ENCODE assay signal across 19 cellular contexts in the genomic region with DNA sequence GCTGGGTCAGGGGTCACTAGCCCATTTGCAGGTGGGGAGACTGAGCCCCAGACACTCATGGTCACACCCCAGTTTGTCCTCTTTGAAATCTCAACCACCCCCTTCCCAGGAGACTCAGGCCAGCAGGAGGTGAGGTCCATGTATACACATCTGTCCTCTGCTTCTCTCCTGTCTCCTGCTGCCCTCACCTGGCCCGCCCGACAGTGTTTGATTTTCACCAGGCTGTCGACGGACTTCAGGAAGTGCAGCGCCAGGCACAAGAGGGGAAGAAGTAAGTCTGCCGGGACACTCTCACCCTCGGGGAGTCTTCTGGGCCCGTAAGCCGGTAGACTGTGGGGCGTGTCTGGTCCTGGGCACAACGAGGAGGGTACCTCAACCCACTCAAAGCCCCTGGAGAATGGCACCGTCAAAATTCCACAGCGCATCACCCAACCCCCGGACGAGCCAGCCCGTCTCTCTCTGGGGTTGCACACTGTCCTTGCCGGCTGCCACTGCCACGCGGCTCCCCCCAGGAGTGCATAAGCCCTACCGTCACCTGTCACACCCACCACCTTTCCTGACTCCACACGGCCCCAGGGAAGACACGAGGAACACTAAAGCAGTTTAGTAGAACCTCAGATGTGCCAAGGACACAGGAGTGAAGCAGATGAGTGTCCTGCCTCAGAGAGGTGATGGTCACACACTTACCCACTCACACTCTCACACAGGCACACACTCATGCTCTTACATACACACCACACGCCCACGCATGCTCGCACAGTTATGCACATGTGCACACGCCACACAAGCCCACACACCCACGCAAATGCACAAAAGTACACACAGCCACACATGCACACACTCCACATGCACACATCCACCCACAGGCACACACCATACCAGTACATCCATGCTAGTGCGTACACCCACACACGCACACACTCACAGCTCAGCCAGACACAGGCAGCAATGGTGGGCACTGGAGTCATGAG. TPM values are rescaled to one million over a fixed set of nuclear protein-coding genes. Genes with fewer than 3 reads are reported as not detected.
DNase-seq lines count a peak whose midpoint lies in the region; ATAC-seq, FAIRE-seq and TF ChIP-seq lines count a peak whose summit lies in the region.
"Had no signal": no experiment of that assay in that cellular context is flagged by ENCODE, and none has a peak within 500 bp of the region (broad histone marks: within the 10 kb centered on the region; RNA-seq: fewer than 3 reads in every experiment).

No MANE protein-coding gene starts in this region.

- no peak overlapping the region for H3K27ac Mint-ChIP-seq in activated T-helper 17 cell treated with anti-CD3 and anti-CD28 coated beads, Interleukin-2, amount 50 U/mL, for 72 hours
- H3K27ac Mint-ChIP-seq: HFFc6 had no signal

- FAIRE-seq in HTR-8/SVneo (lab: Jason Lieb, UNC), result peak; percentile 63
- FAIRE-seq: G401.6 had no signal

- peak; percentile 24 for ATAC-seq in activated T-helper 17 cell treated with anti-CD3 and anti-CD28 coated beads, Interleukin-2, amount 50 U/mL, for 72 hours (replicated peaks)
- ATAC-seq in mucosa of descending colon, result peak; percentile 59

- TF ChIP-seq POLR2A in erythroblast (IDR thresholded peaks at IDR 0.05; ENCODE audit: low read length) (no peak), lower leg skin (IDR thresholded peaks at IDR 0.05) (no peak)

- H3K4me1 ChIP-seq in mucosa of descending colon (ENCODE audit: low read depth), result no peaks in the 10 kb centered on the region

- H3K27me3 Mint-ChIP-seq in activated T-helper 17 cell treated with anti-CD3 and anti-CD28 coated beads, Interleukin-2, amount 50 U/mL, for 72 hours, result no peaks in the 10 kb centered on the region

- H3K36me3 ChIP-seq in mucosa of descending colon (ENCODE audit: low read depth), result no peaks in the 10 kb centered on the region

- no peak overlapping the region for H3K4me3 Mint-ChIP-seq in activated T-helper 17 cell treated with anti-CD3 and anti-CD28 coated beads, Interleukin-2, amount 50 U/mL, for 72 hours
- H3K4me3 Mint-ChIP-seq: HFFc6 had no signal

- H3K4me3 ChIP-seq in mucosa of descending colon (no peak overlapping the region), lower leg skin (ENCODE audit: low read depth, poor library complexity, severe bottlenecking) (no peak overlapping the region)
- H3K4me3 ChIP-seq: GM23248, SK-N-MC had no signal

- no peaks in the 10 kb centered on the region for H3K4me1 Mint-ChIP-seq in activated T-helper 17 cell treated with anti-CD3 and anti-CD28 coated beads, Interleukin-2, amount 50 U/mL, for 72 hours

- no peaks in the 10 kb centered on the region for H3K9me3 ChIP-seq in mucosa of descending colon

- H3K9me3 Mint-ChIP-seq in activated T-helper 17 cell treated with anti-CD3 and anti-CD28 coated beads, Interleukin-2, amount 50 U/mL, for 72 hours, result no peaks in the 10 kb centered on the region
- H3K9me3 Mint-ChIP-seq: HFFc6 had no signal

- 88 to 89% methylated on average over 29 of the region's 29 CpGs for WGBS in lower leg skin, 2 donors

- DNase-seq in COLO668 (lab: John Stamatoyannopoulos, UW; ENCODE audit: unreplicated experiment), result peak; percentile 48
- DNase-seq in HTR-8/SVneo (ENCODE audit: insufficient read length, low spot score), result no peak
- peak in 2 of 3 donors; percentile 44 to 50 for DNase-seq in mucosa of descending colon
- no peak for DNase-seq in erythroblast (lab: John Stamatoyannopoulos, UW)
- DNase-seq in lower leg skin (ENCODE audit: low spot score in 2 of 2), result no peak
- no peak for DNase-seq in NCI-H82 treated with DMSO at 0.1 percent for 48 hours (lab: John Stamatoyannopoulos, UW; ENCODE audit: unreplicated experiment)
- DNase-seq: AML-193; Calu3; DMS79 treated with DMSO at 0.1 percent for 48 hours; GM23248; HFFc6; NCI-H1417 treated with DMSO at 0.1 percent for 48 hours; NCI-H2081 treated with DMSO at 0.1 percent for 48 hours; NCI-H526; NK-92 treated with Interleukin-12 subunit alpha and Interleukin-12 subunit beta, amount 100 ng/mL, for 24 hours; OCI-M1 had no signal

- intact Hi-C loops in mucosa of descending colon (cut with DNase I, micrococcal nuclease), result no loop called here
- intact Hi-C loops in lower leg skin (cut with DNase I; ENCODE audit: low total_unique reads), result no loop called here

- H3K36me3 Mint-ChIP-seq in activated T-helper 17 cell treated with anti-CD3 and anti-CD28 coated beads, Interleukin-2, amount 50 U/mL, for 72 hours (ENCODE audit: low read depth), result no peaks in the 10 kb centered on the region

- TF ChIP-seq CTCF in mucosa of descending colon (IDR thresholded peaks at IDR 0.05) (no peak), lower leg skin (IDR thresholded peaks at IDR 0.05) (no peak)

RNA-seq across cellular contexts. Expression of gene SIVA1, which starts 13.1 kb away (rescaled TPM):
- 100 to 1,000 TPM in 1 of 2 donors, 10 to 100 TPM in 1; 65.2 to 121 TPM for total RNA-seq in activated T-helper 17 cell treated with anti-CD3 and anti-CD28 coated beads, Interleukin-2, amount 50 U/mL, for 72 hours
- total RNA-seq in mucosa of descending colon (10 to 100 TPM; 38.7 to 82.4 (median 60.4) TPM), lower leg skin (100 to 1,000 TPM; 162 to 174 (median 168) TPM)

RNA-seq across cellular contexts. Expression of gene ADSS1, which starts 15.8 kb away (rescaled TPM):
- 1 to 10 TPM in 1 of 2 donors, under 1 TPM in 1; 0.91 to 2.4 TPM for total RNA-seq in activated T-helper 17 cell treated with anti-CD3 and anti-CD28 coated beads, Interleukin-2, amount 50 U/mL, for 72 hours
- total RNA-seq in mucosa of descending colon (1 to 10 TPM; 2.0 to 6.0 (median 4.2) TPM), lower leg skin (1 to 10 TPM; 5.5 to 8.7 (median 7.2) TPM)

RNA-seq across cellular contexts. Expression of gene INF2, which starts 50.4 kb away (rescaled TPM):
- total RNA-seq in activated T-helper 17 cell treated with anti-CD3 and anti-CD28 coated beads, Interleukin-2, amount 50 U/mL, for 72 hours, result 10 to 100 TPM; 61.9 to 87.8 TPM
- total RNA-seq in mucosa of descending colon (100 to 1,000 TPM; 132 to 216 (median 176) TPM), lower leg skin (100 to 1,000 TPM in 1 of 4 donors, 10 to 100 TPM in 3; 63.8 to 121 (median 83.9) TPM)

RNA-seq across cellular contexts. Expression of gene AKT1, which starts 55.7 kb away (rescaled TPM):
- total RNA-seq in activated T-helper 17 cell treated with anti-CD3 and anti-CD28 coated beads, Interleukin-2, amount 50 U/mL, for 72 hours, result 100 to 1,000 TPM in 1 of 2 donors, 10 to 100 TPM in 1; 81.3 to 160 TPM
- total RNA-seq in mucosa of descending colon, result 100 to 1,000 TPM; 122 to 176 (median 128) TPM
- total RNA-seq in lower leg skin, result 10 to 100 TPM; 51.9 to 91.0 (median 88.7) TPM

Comparison
In these comparisons a context has a peak if more than half of its experiments do, and no peak if none do; other contexts are left out.
1. DNase-seq: peak in COLO668 (single experiment) and mucosa of descending colon (2 of 3); none in HTR-8/SVneo (single experiment), erythroblast (0 of 2), lower leg skin (0 of 2) and NCI-H82 treated with DMSO at 0.1 percent for 48 hours (single experiment).